Comparison of ENCODE assay signal across 8 cellular contexts in the genomic region with DNA sequence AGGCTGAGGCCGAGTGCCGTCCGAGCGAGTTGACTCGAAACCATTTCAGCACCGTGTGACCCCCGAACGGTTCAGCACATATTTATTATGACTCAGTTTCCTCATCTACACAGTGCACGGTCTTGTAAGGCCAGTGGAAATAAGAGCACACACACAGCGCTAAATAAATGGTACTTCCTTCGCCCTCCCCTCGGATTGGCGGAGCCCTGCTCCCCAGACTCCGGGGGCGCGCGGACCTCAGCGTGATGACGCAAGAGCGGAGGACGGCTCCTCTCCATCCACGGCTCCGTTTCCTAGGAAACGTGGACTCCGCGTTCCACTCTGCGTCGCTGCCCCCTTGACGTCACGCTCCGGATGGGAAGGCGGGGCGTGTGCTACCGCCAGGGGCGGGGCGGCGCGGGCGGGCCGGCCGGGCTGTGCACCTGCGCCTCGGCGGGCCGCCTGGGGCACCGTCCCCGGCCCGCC. TPM values are rescaled to one million over a fixed set of nuclear protein-coding genes. Genes with fewer than 3 reads are reported as not detected.
DNase-seq lines count a peak whose midpoint lies in the region; ATAC-seq and TF ChIP-seq lines count a peak whose summit lies in the region.

A gene with protein sequence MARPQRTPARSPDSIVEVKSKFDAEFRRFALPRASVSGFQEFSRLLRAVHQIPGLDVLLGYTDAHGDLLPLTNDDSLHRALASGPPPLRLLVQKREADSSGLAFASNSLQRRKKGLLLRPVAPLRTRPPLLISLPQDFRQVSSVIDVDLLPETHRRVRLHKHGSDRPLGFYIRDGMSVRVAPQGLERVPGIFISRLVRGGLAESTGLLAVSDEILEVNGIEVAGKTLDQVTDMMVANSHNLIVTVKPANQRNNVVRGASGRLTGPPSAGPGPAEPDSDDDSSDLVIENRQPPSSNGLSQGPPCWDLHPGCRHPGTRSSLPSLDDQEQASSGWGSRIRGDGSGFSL (plus strand): TSS at position 397 of the 465 bp plus-strand sequence. CDS start 79 bp downstream, outside the sequence.

- H3K27ac Mint-ChIP-seq in activated naive CD8-positive, alpha-beta T cell treated with anti-CD3 and anti-CD28 coated beads, Interleukin-2, amount 10 ng/mL, durations not matched to agents 7 days and 5 days = peak within 1 kb of the TSS; percentile 95

- peak; percentile 77 for ATAC-seq in HG02759 (IDR thresholded peaks at IDR 0.05; ENCODE audit: unreplicated experiment)
- peak; percentile 85 for ATAC-seq in activated naive CD8-positive, alpha-beta T cell treated with anti-CD3 and anti-CD28 coated beads, Interleukin-2, amount 10 ng/mL, durations not matched to agents 7 days and 5 days (ENCODE audit: low read depth)
- ATAC-seq in Right ventricle myocardium inferior = peak; percentile 92

- H3K9me3 ChIP-seq in ovary (no peaks in the 10 kb centered on the region), thyroid gland (no peaks in the 10 kb centered on the region)

- H3K4me3 Mint-ChIP-seq in activated naive CD8-positive, alpha-beta T cell treated with anti-CD3 and anti-CD28 coated beads, Interleukin-2, amount 10 ng/mL, durations not matched to agents 7 days and 5 days = peak within 1 kb of the TSS; percentile 95

- no peaks in the 10 kb centered on the region for H3K9me3 Mint-ChIP-seq in activated naive CD8-positive, alpha-beta T cell treated with anti-CD3 and anti-CD28 coated beads, Interleukin-2, amount 10 ng/mL, durations not matched to agents 7 days and 5 days

- H3K27ac ChIP-seq in ovary = peak within 1 kb of the TSS; percentile 82 to 88
- peak within 1 kb of the TSS; percentile 59 to 97 (median 92) for H3K27ac ChIP-seq in thyroid gland

- DNase-seq in NCI-H128 (lab: John Stamatoyannopoulos, UW; ENCODE audit: unreplicated experiment) (peak; percentile 85), SW 1271 (lab: John Stamatoyannopoulos, UW) (peak; percentile 95), Right ventricle myocardium inferior (ENCODE audit: missing footprints) (peak; percentile 98), ovary (peak; percentile 94 to 97 (median 97)), thyroid gland (peak; percentile 84 to 86)
- DNase-seq in activated naive CD8-positive, alpha-beta T cell treated with anti-CD3 and anti-CD28 coated beads, Interleukin-2, amount 10 ng/mL, durations not matched to agents 7 days and 5 days = peak; percentile 93

- intact Hi-C loops in Right ventricle myocardium inferior (cut with DNase I) = no loop called here
- intact Hi-C loops in ovary (cut with DNase I) = loop anchor here in 2 of 4 donors (5.0 to 10.0 kb wide), 3 partner anchors 136 to 433 kb away; partner anchors contain the start of genes CTRL (in 1 of the 2), PSMB10 (in 1 of the 2), RIPOR1 (in 1 of the 2) and TMEM208 (in 1 of the 2)
- intact Hi-C loops in thyroid gland (cut with DNase I) = loop anchor here (10.0 kb wide), 1 partner anchor 274 kb away; the partner anchor contains the start of genes CTRL and PSMB10

- peak within 1 kb of the TSS; percentile 64 for H3K4me3 ChIP-seq in GM08714 (ENCODE audit: low read length)
- H3K4me3 ChIP-seq in ovary = peak within 1 kb of the TSS; percentile 90
- peak within 1 kb of the TSS; percentile 23 to 83 (median 51) for H3K4me3 ChIP-seq in thyroid gland (replicated peaks in 1 of 3)

- peaks cover 14% of the 10 kb centered on the region for H3K4me1 Mint-ChIP-seq in activated naive CD8-positive, alpha-beta T cell treated with anti-CD3 and anti-CD28 coated beads, Interleukin-2, amount 10 ng/mL, durations not matched to agents 7 days and 5 days

- peak; percentile 81 for TF ChIP-seq EP300 in ovary (IDR thresholded peaks at IDR 0.05)

- WGBS in ovary, 3 donors = 0 to 1% (median 0%) methylated on average over 35 to 48 of the region's 48 CpGs
- WGBS in thyroid gland, 2 donors = 0 to 1% methylated on average over 9 to 29 of the region's 48 CpGs

- H3K27me3 ChIP-seq in ovary = no peaks in the 10 kb centered on the region
- no peaks in the 10 kb centered on the region for H3K27me3 ChIP-seq in thyroid gland

- TF ChIP-seq CTCF in ovary (IDR thresholded peaks at IDR 0.05) (no peak), thyroid gland (IDR thresholded peaks at IDR 0.05) (no peak)

- H3K4me1 ChIP-seq in ovary (ENCODE audit: insufficient read depth) (peaks cover 5% of the 10 kb centered on the region), thyroid gland (peaks cover 14 to 19% of the 10 kb centered on the region in 2 donors)

- no peak for TF ChIP-seq POLR2A in ovary (IDR thresholded peaks at IDR 0.05)
- no peak for TF ChIP-seq POLR2A in thyroid gland (IDR thresholded peaks at IDR 0.05)

- H3K36me3 Mint-ChIP-seq in activated naive CD8-positive, alpha-beta T cell treated with anti-CD3 and anti-CD28 coated beads, Interleukin-2, amount 10 ng/mL, durations not matched to agents 7 days and 5 days = peaks cover 3% of the 10 kb centered on the region

- no peaks in the 10 kb centered on the region for H3K27me3 Mint-ChIP-seq in activated naive CD8-positive, alpha-beta T cell treated with anti-CD3 and anti-CD28 coated beads, Interleukin-2, amount 10 ng/mL, durations not matched to agents 7 days and 5 days

- H3K36me3 ChIP-seq in ovary (no peaks in the 10 kb centered on the region), thyroid gland (no peaks in the 10 kb centered on the region)

- POLR2A ChIA-PET in activated naive CD8-positive, alpha-beta T cell treated with anti-CD3 and anti-CD28 coated beads, Interleukin-2, amount 10 ng/mL, durations not matched to agents 7 days and 5 days (lab: Charles Lee) = interaction anchor here (0.6 to 6.1 kb wide), 17 partner anchors 8 to 276 kb away, joined by 3 to 72 read pairs (median 7); partner anchors contain the start of genes ATP6V0D1, CARMIL2, CTCF and GFOD2

RNA-seq across cellular contexts. Expression of the gene that starts here (rescaled TPM):
- 10 to 100 TPM in 1 of 2 experiments, 1 to 10 TPM in 1; 9.5 to 11.1 TPM for total RNA-seq in activated naive CD8-positive, alpha-beta T cell treated with anti-CD3 and anti-CD28 coated beads, Interleukin-2, amount 10 ng/mL, durations not matched to agents 7 days and 5 days
- total RNA-seq in Right ventricle myocardium inferior = 3.7 TPM
- total RNA-seq in ovary = 10 to 100 TPM in 1 of 7 donors, 1 to 10 TPM in 6; 2.7 to 12.9 (median 5.1) TPM
- 1 to 10 TPM in 1 of 2 donors, under 1 TPM in 1; 0.53 to 3.0 TPM for polyA plus RNA-seq in ovary
- total RNA-seq in thyroid gland = 1 to 10 TPM; 2.5 to 8.8 (median 5.0) TPM

Comparison
In these comparisons a context has a peak if more than half of its experiments do, and no peak if none do; other contexts are left out.
1. Peak in every context shown above with its lines: DNase-seq, ATAC-seq, H3K4me3 ChIP-seq and H3K27ac ChIP-seq.